ENCODE assay signal across 1 cellular context in the genomic region with DNA sequence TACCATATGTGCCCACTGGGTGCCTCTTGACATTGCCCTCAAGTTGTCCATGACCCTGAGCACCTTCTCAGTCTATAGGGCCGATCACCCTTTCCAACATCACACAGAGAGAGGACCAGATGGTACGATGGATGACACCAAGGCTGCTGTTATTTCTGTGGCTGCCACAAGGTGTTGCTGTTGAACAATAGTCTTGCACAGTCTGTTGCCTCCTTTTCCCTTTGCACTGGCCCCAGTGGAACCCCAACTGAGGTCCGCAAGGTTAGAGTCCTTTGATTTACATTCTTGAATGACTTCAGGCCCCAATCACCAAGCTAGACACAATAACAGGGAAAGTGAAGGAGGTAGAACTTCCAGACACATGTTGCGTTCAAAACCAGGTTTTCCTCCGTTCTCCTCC.
TF ChIP-seq lines count a peak whose summit lies in the region.

No MANE protein-coding gene starts in this region.

TF ChIP-seq in HEK293, 187 proteins besides CTCF, POLR2A, EP300 and RAD21 (continued from another document):
- TF ChIP-seq, protein P1, sequence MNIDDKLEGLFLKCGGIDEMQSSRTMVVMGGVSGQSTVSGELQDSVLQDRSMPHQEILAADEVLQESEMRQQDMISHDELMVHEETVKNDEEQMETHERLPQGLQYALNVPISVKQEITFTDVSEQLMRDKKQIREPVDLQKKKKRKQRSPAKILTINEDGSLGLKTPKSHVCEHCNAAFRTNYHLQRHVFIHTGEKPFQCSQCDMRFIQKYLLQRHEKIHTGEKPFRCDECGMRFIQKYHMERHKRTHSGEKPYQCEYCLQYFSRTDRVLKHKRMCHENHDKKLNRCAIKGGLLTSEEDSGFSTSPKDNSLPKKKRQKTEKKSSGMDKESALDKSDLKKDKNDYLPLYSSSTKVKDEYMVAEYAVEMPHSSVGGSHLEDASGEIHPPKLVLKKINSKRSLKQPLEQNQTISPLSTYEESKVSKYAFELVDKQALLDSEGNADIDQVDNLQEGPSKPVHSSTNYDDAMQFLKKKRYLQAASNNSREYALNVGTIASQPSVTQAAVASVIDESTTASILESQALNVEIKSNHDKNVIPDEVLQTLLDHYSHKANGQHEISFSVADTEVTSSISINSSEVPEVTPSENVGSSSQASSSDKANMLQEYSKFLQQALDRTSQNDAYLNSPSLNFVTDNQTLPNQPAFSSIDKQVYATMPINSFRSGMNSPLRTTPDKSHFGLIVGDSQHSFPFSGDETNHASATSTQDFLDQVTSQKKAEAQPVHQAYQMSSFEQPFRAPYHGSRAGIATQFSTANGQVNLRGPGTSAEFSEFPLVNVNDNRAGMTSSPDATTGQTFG (tag by site-specific recombination; IDR thresholded peaks at IDR 0.05; ENCODE audit: borderline replicate concordance), result no peak
- TF ChIP-seq ZNF510 (tag by site-specific recombination; IDR thresholded peaks at IDR 0.05; ENCODE audit: insufficient replicate concordance) (no peak), ZNF571 (tag by site-specific recombination; IDR thresholded peaks at IDR 0.05) (no peak), GLI4 (tag by site-specific recombination; IDR thresholded peaks at IDR 0.05) (no peak), ZNF2 (tag by site-specific recombination; IDR thresholded peaks at IDR 0.05) (peak; percentile 100), KLF16 (tag by site-specific recombination; IDR thresholded peaks at IDR 0.05) (no peak), ZNF654 (tag by site-specific recombination; IDR thresholded peaks at IDR 0.05; ENCODE audit: low read depth) (peak; percentile 15; the same call in 1 of the 2 replicates)
- TF ChIP-seq, protein P2, sequence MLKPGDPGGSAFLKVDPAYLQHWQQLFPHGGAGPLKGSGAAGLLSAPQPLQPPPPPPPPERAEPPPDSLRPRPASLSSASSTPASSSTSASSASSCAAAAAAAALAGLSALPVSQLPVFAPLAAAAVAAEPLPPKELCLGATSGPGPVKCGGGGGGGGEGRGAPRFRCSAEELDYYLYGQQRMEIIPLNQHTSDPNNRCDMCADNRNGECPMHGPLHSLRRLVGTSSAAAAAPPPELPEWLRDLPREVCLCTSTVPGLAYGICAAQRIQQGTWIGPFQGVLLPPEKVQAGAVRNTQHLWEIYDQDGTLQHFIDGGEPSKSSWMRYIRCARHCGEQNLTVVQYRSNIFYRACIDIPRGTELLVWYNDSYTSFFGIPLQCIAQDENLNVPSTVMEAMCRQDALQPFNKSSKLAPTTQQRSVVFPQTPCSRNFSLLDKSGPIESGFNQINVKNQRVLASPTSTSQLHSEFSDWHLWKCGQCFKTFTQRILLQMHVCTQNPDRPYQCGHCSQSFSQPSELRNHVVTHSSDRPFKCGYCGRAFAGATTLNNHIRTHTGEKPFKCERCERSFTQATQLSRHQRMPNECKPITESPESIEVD (tag by site-specific recombination; IDR thresholded peaks at IDR 0.05), result no peak
- TF ChIP-seq, protein P3, sequence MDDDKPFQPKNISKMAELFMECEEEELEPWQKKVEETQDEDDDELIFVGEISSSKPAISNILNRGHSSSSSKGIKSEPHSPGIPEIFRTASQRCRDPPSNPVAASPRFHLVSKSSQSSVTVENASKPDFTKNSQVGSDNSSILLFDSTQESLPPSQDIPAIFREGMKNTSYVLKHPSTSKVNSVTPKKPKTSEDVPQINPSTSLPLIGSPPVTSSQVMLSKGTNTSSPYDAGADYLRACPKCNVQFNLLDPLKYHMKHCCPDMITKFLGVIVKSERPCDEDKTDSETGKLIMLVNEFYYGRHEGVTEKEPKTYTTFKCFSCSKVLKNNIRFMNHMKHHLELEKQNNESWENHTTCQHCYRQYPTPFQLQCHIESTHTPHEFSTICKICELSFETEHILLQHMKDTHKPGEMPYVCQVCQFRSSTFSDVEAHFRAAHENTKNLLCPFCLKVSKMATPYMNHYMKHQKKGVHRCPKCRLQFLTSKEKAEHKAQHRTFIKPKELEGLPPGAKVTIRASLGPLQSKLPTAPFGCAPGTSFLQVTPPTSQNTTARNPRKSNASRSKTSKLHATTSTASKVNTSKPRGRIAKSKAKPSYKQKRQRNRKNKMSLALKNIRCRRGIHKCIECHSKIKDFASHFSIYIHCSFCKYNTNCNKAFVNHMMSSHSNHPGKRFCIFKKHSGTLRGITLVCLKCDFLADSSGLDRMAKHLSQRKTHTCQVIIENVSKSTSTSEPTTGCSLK (tag by site-specific recombination; IDR thresholded peaks at IDR 0.05), result no peak
